23 cellular contexts compared by ENCODE assay signal in genomic region chr20:41126719-41127118, GRCh38. TPM values are rescaled to one million over a fixed set of nuclear protein-coding genes. Genes with fewer than 3 reads are reported as not detected.
DNase-seq lines count a peak whose midpoint lies in the region; ATAC-seq and TF ChIP-seq lines count a peak whose summit lies in the region.
"Had no signal": no experiment of that assay in that cellular context is flagged by ENCODE, and none has a peak within 500 bp of the region (broad histone marks: within the 10 kb centered on the region; RNA-seq: fewer than 3 reads in every experiment).

No MANE protein-coding gene starts in this region.

- no peak for TF ChIP-seq POLR2A in esophagus squamous epithelium (IDR thresholded peaks at IDR 0.05)

- peaks cover 2% of the 10 kb centered on the region for H3K4me1 Mint-ChIP-seq in CD4-positive, alpha-beta T cell (ENCODE audit: low read depth)
- H3K4me1 Mint-ChIP-seq in T-helper 17 cell (peaks cover 13% of the 10 kb centered on the region), memory B cell (peaks cover 2% of the 10 kb centered on the region)
- H3K4me1 Mint-ChIP-seq: neural crest cell had no signal

- CTCF ChIA-PET in CD4-positive, alpha-beta T cell (lab: Charles Lee) = no interaction called here

- H3K4me3 Mint-ChIP-seq in CD4-positive, alpha-beta T cell = no peak overlapping the region
- peak overlapping the region; percentile 5 for H3K4me3 Mint-ChIP-seq in T-helper 17 cell
- no peak overlapping the region for H3K4me3 Mint-ChIP-seq in memory B cell
- H3K4me3 Mint-ChIP-seq: brain, neural crest cell had no signal

- H3K36me3 ChIP-seq in esophagus squamous epithelium = peaks cover 14 to 56% (median 16%) of the 10 kb centered on the region in 3 donors

- POLR2A ChIA-PET in CD4-positive, alpha-beta T cell (lab: Charles Lee) = no interaction called here

- intact Hi-C loops in CD4-positive, alpha-beta T cell (cut with DNase I, micrococcal nuclease) = no loop called here
- intact Hi-C loops in esophagus squamous epithelium (cut with DNase I) = no loop called here

- H3K9me3 Mint-ChIP-seq in CD4-positive, alpha-beta T cell = no peaks in the 10 kb centered on the region
- H3K9me3 Mint-ChIP-seq in memory B cell = no peaks in the 10 kb centered on the region
- H3K9me3 Mint-ChIP-seq: neural crest cell had no signal

- H3K27me3 Mint-ChIP-seq in CD4-positive, alpha-beta T cell = no peaks in the 10 kb centered on the region
- H3K27me3 Mint-ChIP-seq in T-helper 17 cell = no peaks in the 10 kb centered on the region
- no peaks in the 10 kb centered on the region for H3K27me3 Mint-ChIP-seq in memory B cell

- H3K36me3 Mint-ChIP-seq in CD4-positive, alpha-beta T cell (ENCODE audit: low read depth) = peaks cover 52% of the 10 kb centered on the region
- H3K36me3 Mint-ChIP-seq in T-helper 17 cell (ENCODE audit: low read depth) = peaks cover 14% of the 10 kb centered on the region
- peaks cover 25% of the 10 kb centered on the region for H3K36me3 Mint-ChIP-seq in memory B cell

- H3K4me3 ChIP-seq in esophagus squamous epithelium = no peak overlapping the region
- H3K4me3 ChIP-seq: pancreas, SK-N-MC, suprapubic skin had no signal

- no peak overlapping the region for H3K27ac ChIP-seq in CD4-positive, alpha-beta T cell (ENCODE audit: low read depth, low read length)
- H3K27ac ChIP-seq in esophagus squamous epithelium = no peak overlapping the region
- H3K27ac ChIP-seq: pancreas, SK-N-MC, suprapubic skin had no signal

- no peaks in the 10 kb centered on the region for H3K27me3 ChIP-seq in CD4-positive, alpha-beta T cell (ENCODE audit: control insufficient read depth, insufficient read depth, low read length)
- no peaks in the 10 kb centered on the region for H3K27me3 ChIP-seq in esophagus squamous epithelium
- H3K27me3 ChIP-seq: BE2C, pancreas, suprapubic skin had no signal

- 93 to 98% methylated on average over 3 of the region's 3 CpGs for WGBS in esophagus squamous epithelium, 2 donors

- H3K27ac Mint-ChIP-seq in CD4-positive, alpha-beta T cell = peak overlapping the region; percentile 7
- peak overlapping the region; percentile 91 for H3K27ac Mint-ChIP-seq in T-helper 17 cell
- H3K27ac Mint-ChIP-seq in memory B cell = peak overlapping the region; percentile 0

- no peaks in the 10 kb centered on the region for H3K9me3 ChIP-seq in CD4-positive, alpha-beta T cell (ENCODE audit: control insufficient read depth, low read length)
- H3K9me3 ChIP-seq in T-helper 17 cell (ENCODE audit: control insufficient read depth, low read length, poor library complexity, severe bottlenecking) = no peaks in the 10 kb centered on the region
- H3K9me3 ChIP-seq in esophagus squamous epithelium = no peaks in the 10 kb centered on the region
- H3K9me3 ChIP-seq: BE2C, Caco-2, pancreas, suprapubic skin had no signal

- ATAC-seq in CD4-positive, alpha-beta T cell (ENCODE audit: poor library complexity) = no peak
- peak; percentile 25 for ATAC-seq in T-helper 17 cell
- no peak for ATAC-seq in memory B cell (ENCODE audit: low read depth)
- ATAC-seq in HG03354 (IDR thresholded peaks at IDR 0.05; ENCODE audit: poor library complexity, severe bottlenecking, unreplicated experiment) = no peak
- ATAC-seq: pancreas had no signal

- DNase-seq in activated effector memory CD4-positive, alpha-beta T cell treated with anti-CD3 and anti-CD28 coated beads, Interleukin-2, amount 50 U/mL, for 16 hours = peak; percentile 53
- DNase-seq in activated effector memory CD4-positive, alpha-beta T cell treated with Interleukin-2 at 50 U/mL for 16 hours = no peak
- DNase-seq in CD4-positive, alpha-beta T cell = no peak
- DNase-seq in T-helper 17 cell (no peak), memory B cell (ENCODE audit: low spot score in 2 of 2) (no peak), DMS 273 (lab: John Stamatoyannopoulos, UW; ENCODE audit: unreplicated experiment) (no peak), esophagus squamous epithelium (lab: John Stamatoyannopoulos, UW) (no peak)
- DNase-seq: activated CD4-positive, alpha-beta T cell treated with anti-CD3 and anti-CD28 coated beads for 48 hours; activated gamma-delta T cell treated with Interleukin-2 at 50 U/mL for 16 hours; BE2C; Caco-2; islet precursor cell; NCI-H446; NCI-H82; pancreas; RPMI8226; stimulated activated CD4-positive, alpha-beta T cell treated with anti-CD3 and anti-CD28 coated beads, Interleukin-12 subunit alpha, Interleukin-12 subunit beta, amount 100 ng/mL, for 4 hours; stimulated activated CD4-positive, alpha-beta T cell treated with anti-CD3 and anti-CD28 coated beads, Interleukin-4, amount 100 ng/mL, for 1 hour had no signal

- no peaks in the 10 kb centered on the region for H3K4me1 ChIP-seq in esophagus squamous epithelium
- H3K4me1 ChIP-seq: BE2C, pancreas, suprapubic skin had no signal

- no peak for TF ChIP-seq CTCF in CD4-positive, alpha-beta T cell (IDR thresholded peaks at IDR 0.05)
- no peak for TF ChIP-seq CTCF in esophagus squamous epithelium (IDR thresholded peaks at IDR 0.05)

RNA-seq across cellular contexts. Expression of gene PLCG1, which starts 10.6 kb away (rescaled TPM):
- 100 to 1,000 TPM; 387 to 404 TPM for total RNA-seq in CD4-positive, alpha-beta T cell
- total RNA-seq in T-helper 17 cell = 100 to 1,000 TPM; 420 to 428 TPM
- total RNA-seq in esophagus squamous epithelium = 10 to 100 TPM; 30.4 to 84.7 (median 47.8) TPM

Comparison
In these comparisons a context has a peak if more than half of its experiments do, and no peak if none do; other contexts are left out.
1. H3K27ac Mint-ChIP-seq: peak in every context shown above with its lines; median percentile 91 in T-helper 17 cell; 7 in CD4-positive, alpha-beta T cell; 0 in memory B cell.
2. RNA of gene PLCG1, which starts 10.6 kb away (total RNA-seq): 420 to 428 TPM in T-helper 17 cell and 387 to 404 TPM in CD4-positive, alpha-beta T cell; 30.4 to 84.7 TPM in esophagus squamous epithelium; every median in the first group is over 4 times any median in the second.